ENCODE assay signal across 12 cellular contexts in genomic region chr2:190837417-190837816, GRCh38. TPM values are rescaled to one million over a fixed set of nuclear protein-coding genes. Genes with fewer than 3 reads are reported as not detected.
DNase-seq lines count a peak whose midpoint lies in the region; ATAC-seq and TF ChIP-seq lines count a peak whose summit lies in the region.
"Had no signal": no experiment of that assay in that cellular context is flagged by ENCODE, and none has a peak within 500 bp of the region (broad histone marks: within the 10 kb centered on the region; RNA-seq: fewer than 3 reads in every experiment).

No MANE protein-coding gene starts in this region.

- H3K9me3 ChIP-seq in SJSA1 (replicated peaks) (no peaks in the 10 kb centered on the region), thoracic aorta (no peaks in the 10 kb centered on the region)

- H3K36me3 ChIP-seq in SJSA1, result no peaks in the 10 kb centered on the region
- no peaks in the 10 kb centered on the region for H3K36me3 ChIP-seq in thoracic aorta

- peaks cover 49% of the 10 kb centered on the region for H3K4me1 ChIP-seq in SJSA1 (replicated peaks)
- H3K4me1 ChIP-seq in thoracic aorta (ENCODE audit: control insufficient read depth in 1 of 2, low read depth in 2 of 2), result peaks cover 33 to 49% of the 10 kb centered on the region in 2 donors

- DNase-seq in NCI-H2081 (lab: John Stamatoyannopoulos, UW) (peak; percentile 1 to 9), NCI-H2081 treated with DMSO at 0.1 percent for 48 hours (lab: John Stamatoyannopoulos, UW) (no peak), SJSA1 (ENCODE audit: low read depth in 1 of 2, low spot score in 2 of 2) (peak; percentile 67 to 90), fibroblast of pulmonary artery (ENCODE audit: low read depth) (peak; percentile 43), thoracic aorta (ENCODE audit: low spot score) (no peak), NCI-H146 treated with DMSO at 0.1 percent for 48 hours (lab: John Stamatoyannopoulos, UW; ENCODE audit: unreplicated experiment) (no peak)
- DNase-seq in effector CD8-positive, alpha-beta T cell (lab: John Stamatoyannopoulos, UW), result no peak
- DNase-seq: 8988T, NCI-H187 had no signal

- TF ChIP-seq CTCF in fibroblast of pulmonary artery (IDR thresholded peaks at IDR 0.05; ENCODE audit: low read length, missing control alignments), result no peak
- no peak for TF ChIP-seq CTCF in thoracic aorta (IDR thresholded peaks at IDR 0.05)

- no peaks in the 10 kb centered on the region for H3K27me3 ChIP-seq in SJSA1 (replicated peaks)
- H3K27me3 ChIP-seq in thoracic aorta (replicated peaks; ENCODE audit: insufficient read depth), result no peaks in the 10 kb centered on the region

- H3K27ac ChIP-seq in SJSA1 (peak overlapping the region; percentile 93), thoracic aorta (peak overlapping the region; percentile 35 to 58)

- H3K4me3 ChIP-seq in SJSA1, result no peak overlapping the region
- no peak overlapping the region for H3K4me3 ChIP-seq in fibroblast of pulmonary artery (replicated peaks; ENCODE audit: low read depth, low read length)
- no peak overlapping the region for H3K4me3 ChIP-seq in thoracic aorta
- H3K4me3 ChIP-seq: GM23338 had no signal

- ATAC-seq in thoracic aorta (ENCODE audit: insufficient number of reproducible peaks, low FRiP score, low read depth) (peak; percentile 9), HG03442 (IDR thresholded peaks at IDR 0.05; ENCODE audit: unreplicated experiment) (no peak)
- ATAC-seq: activated naive CD4-positive, alpha-beta T cell treated with anti-CD3 and anti-CD28 coated beads, Interleukin-2, amount 50 U/mL, for 72 hours; GM23338 had no signal

RNA-seq across cellular contexts. Expression of gene GLS, which starts 43.2 kb away (rescaled TPM):
- total RNA-seq in SJSA1 (2014; rRNA removed; shearing (Covaris generic)), result 176 and 177 TPM in 2 replicates
- 100 to 1,000 TPM; 415 to 476 TPM for total RNA-seq in thoracic aorta

Comparison
In these comparisons a context has a peak if more than half of its experiments do, and no peak if none do; other contexts are left out.
1. DNase-seq: peak in NCI-H2081 (2 of 2), SJSA1 (2 of 2) and fibroblast of pulmonary artery (single experiment); none in NCI-H2081 treated with DMSO at 0.1 percent for 48 hours (single experiment), thoracic aorta (single experiment), NCI-H146 treated with DMSO at 0.1 percent for 48 hours (single experiment) and effector CD8-positive, alpha-beta T cell (single experiment).